ENCODE assay signal across 1 cellular context in the genomic region with DNA sequence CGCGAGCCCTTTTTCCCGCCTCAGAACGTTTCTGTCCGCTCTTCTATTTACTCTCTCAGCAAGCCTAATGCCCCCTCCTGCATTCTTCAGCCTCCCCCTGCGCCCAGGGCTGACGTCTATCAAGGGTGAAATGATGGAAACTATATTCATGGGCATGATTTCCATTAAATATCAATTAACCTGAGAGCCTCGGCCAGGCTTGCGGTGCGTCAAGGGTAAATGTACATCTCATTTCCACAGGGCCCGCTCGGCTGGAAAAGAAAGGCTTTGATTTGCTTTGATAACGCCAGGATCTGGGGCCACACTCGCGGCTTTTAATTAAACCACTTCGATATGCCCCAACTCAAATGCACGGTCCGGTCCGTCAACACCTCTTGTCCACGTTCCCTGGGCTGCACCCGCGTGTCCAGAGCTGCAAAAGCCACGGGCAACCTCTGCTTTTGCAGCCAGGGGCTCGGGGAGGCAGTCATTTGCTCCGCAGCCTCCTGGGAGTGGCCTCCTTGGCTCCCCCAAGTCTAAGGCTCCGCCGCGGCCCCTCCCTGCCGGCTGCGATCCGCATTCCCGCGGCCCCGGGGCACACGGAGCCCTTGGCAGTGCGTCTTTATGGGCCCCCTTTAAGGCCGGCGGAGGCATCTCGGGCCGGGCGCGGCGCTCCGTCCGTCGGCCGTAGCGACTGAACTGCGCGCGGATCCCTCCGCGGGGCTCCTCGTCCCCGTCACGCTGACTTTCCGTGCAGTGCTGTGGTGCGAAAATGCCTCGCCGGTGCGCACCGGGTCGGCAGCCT.
A peak's percentile ranks its signal among the peaks of the same experiment; 100 is the strongest.
TF ChIP-seq lines count a peak whose summit lies in the region.

A gene (plus strand): TSS at position 693 of the 784 bp plus-strand sequence. CDS start 662 bp downstream, outside the sequence.

TF ChIP-seq in HCT116, 20 proteins besides CTCF, POLR2A, EP300 and RAD21 (continued from another document):
- peak; percentile 54 for TF ChIP-seq POLR2AphosphoS5 (IDR thresholded peaks at IDR 0.05; ENCODE audit: low read depth, low read length)
- TF ChIP-seq, protein P1, sequence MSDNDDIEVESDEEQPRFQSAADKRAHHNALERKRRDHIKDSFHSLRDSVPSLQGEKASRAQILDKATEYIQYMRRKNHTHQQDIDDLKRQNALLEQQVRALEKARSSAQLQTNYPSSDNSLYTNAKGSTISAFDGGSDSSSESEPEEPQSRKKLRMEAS (IDR thresholded peaks at IDR 0.05): peak; percentile 87
- TF ChIP-seq YY1 (IDR thresholded peaks at IDR 0.05; ENCODE audit: extremely low read depth, insufficient replicate concordance, low read depth, low read length): peak; percentile 66
- TF ChIP-seq ZFX (IDR thresholded peaks at IDR 0.05): no peak
- peak; percentile 84 for TF ChIP-seq SIN3A (IDR thresholded peaks at IDR 0.05; ENCODE audit: low read depth)
- TF ChIP-seq EZH2phosphoT487 (IDR thresholded peaks at IDR 0.05; ENCODE audit: borderline replicate concordance): no peak
- peak; percentile 82 for TF ChIP-seq TCF7L2 (IDR thresholded peaks at IDR 0.05; ENCODE audit: borderline replicate concordance, extremely low read depth, insufficient read depth, insufficient read length)
- TF ChIP-seq CBX3 (IDR thresholded peaks at IDR 0.05; ENCODE audit: low read depth): peak; percentile 71; the same call in 1 of the 2 replicates
